16 cellular contexts compared by ENCODE assay signal in genomic region chr20:63000958-63001357, GRCh38. TPM values are rescaled to one million over a fixed set of nuclear protein-coding genes. Genes with fewer than 3 reads are reported as not detected.
DNase-seq lines count a peak whose midpoint lies in the region; ATAC-seq and TF ChIP-seq lines count a peak whose summit lies in the region.
"Had no signal": no experiment of that assay in that cellular context is flagged by ENCODE, and none has a peak within 500 bp of the region (broad histone marks: within the 10 kb centered on the region; RNA-seq: fewer than 3 reads in every experiment).

No MANE protein-coding gene starts in this region.

- ATAC-seq in WTC11 (no peak), psoas muscle (no peak), HG02798 (IDR thresholded peaks at IDR 0.05; ENCODE audit: poor library complexity, unreplicated experiment) (no peak)
- ATAC-seq: A549, GM12878, HCT116 had no signal

- peaks cover 82% of the 10 kb centered on the region for H3K4me1 ChIP-seq in BLaER1
- peaks cover 35 to 87% (median 79%) of the 10 kb centered on the region in 10 experiments for H3K4me1 ChIP-seq in BLaER1 treated with 17β-estradiol and CSF1 and Interleukin-3, amounts not matched to agents 10 nM and 100 nM
- H3K4me1 ChIP-seq in psoas muscle = no peaks in the 10 kb centered on the region
- H3K4me1 ChIP-seq: A549, BE2C had no signal

- H3K4me3 ChIP-seq in BLaER1 (no peak overlapping the region), psoas muscle (no peak overlapping the region)
- no peak overlapping the region for H3K4me3 ChIP-seq in BLaER1 treated with 17β-estradiol and CSF1 and Interleukin-3, amounts not matched to agents 10 nM and 100 nM
- H3K4me3 ChIP-seq: A549, GM12878 had no signal

- WGBS in psoas muscle, 3 donors = 31 to 42% (median 42%) methylated on average over 11 of the region's 11 CpGs

- no peaks in the 10 kb centered on the region for H3K9me3 Mint-ChIP-seq in WTC11
- H3K9me3 Mint-ChIP-seq in activated CD4-positive, alpha-beta T cell treated with anti-CD3 and anti-CD28 coated beads, Interleukin-2, amount 10 ng/mL, durations not matched to agents 24 days and 14 days = no peaks in the 10 kb centered on the region

- H3K9me3 ChIP-seq in BLaER1 (no peaks in the 10 kb centered on the region), psoas muscle (no peaks in the 10 kb centered on the region)
- no peaks in the 10 kb centered on the region for H3K9me3 ChIP-seq in BLaER1 treated with 17β-estradiol and CSF1 and Interleukin-3, amounts not matched to agents 10 nM and 100 nM (replicated peaks in 1 of 11)
- H3K9me3 ChIP-seq: A549, BE2C had no signal

- no peaks in the 10 kb centered on the region for H3K36me3 ChIP-seq in BLaER1
- H3K36me3 ChIP-seq in BLaER1 treated with 17β-estradiol and CSF1 and Interleukin-3, amounts not matched to agents 10 nM and 100 nM = no peaks in the 10 kb centered on the region
- no peaks in the 10 kb centered on the region for H3K36me3 ChIP-seq in psoas muscle (ENCODE audit: insufficient read depth in 1 of 2, low read depth in 1 of 2)
- H3K36me3 ChIP-seq: BE2C had no signal

- no peaks in the 10 kb centered on the region for H3K36me3 Mint-ChIP-seq in WTC11
- H3K36me3 Mint-ChIP-seq in activated CD4-positive, alpha-beta T cell treated with anti-CD3 and anti-CD28 coated beads, Interleukin-2, amount 10 ng/mL, durations not matched to agents 24 days and 14 days (ENCODE audit: low read depth) = no peaks in the 10 kb centered on the region

- intact Hi-C loops in activated CD4-positive, alpha-beta T cell treated with anti-CD3 and anti-CD28 coated beads, Interleukin-2, amount 10 ng/mL, durations not matched to agents 24 days and 14 days (cut with micrococcal nuclease) = no loop called here
- intact Hi-C loops in psoas muscle (cut with DNase I) = no loop called here

- H3K27me3 ChIP-seq in BLaER1 (peaks cover 36% of the 10 kb centered on the region), psoas muscle (ENCODE audit: insufficient read depth in 3 of 3, low read length in 2 of 3) (peaks cover 0 to 93% (median 32%) of the 10 kb centered on the region in 3 donors)
- peaks cover 38 to 63% (median 42%) of the 10 kb centered on the region in 11 experiments for H3K27me3 ChIP-seq in BLaER1 treated with 17β-estradiol and CSF1 and Interleukin-3, amounts not matched to agents 10 nM and 100 nM

- no peak overlapping the region for H3K9ac ChIP-seq in BLaER1
- no peak overlapping the region for H3K9ac ChIP-seq in BLaER1 treated with 17β-estradiol and CSF1 and Interleukin-3, amounts not matched to agents 10 nM and 100 nM

- H3K27me3 Mint-ChIP-seq in WTC11 (ENCODE audit: low read depth) = peaks cover 77% of the 10 kb centered on the region
- peaks cover 59% of the 10 kb centered on the region for H3K27me3 Mint-ChIP-seq in activated CD4-positive, alpha-beta T cell treated with anti-CD3 and anti-CD28 coated beads, Interleukin-2, amount 10 ng/mL, durations not matched to agents 24 days and 14 days

- H3K4me1 Mint-ChIP-seq in WTC11 = peaks cover 34% of the 10 kb centered on the region
- H3K4me1 Mint-ChIP-seq in activated CD4-positive, alpha-beta T cell treated with anti-CD3 and anti-CD28 coated beads, Interleukin-2, amount 10 ng/mL, durations not matched to agents 24 days and 14 days = peaks cover 6% of the 10 kb centered on the region

- POLR2A ChIA-PET in WTC11 (lab: Charles Lee) = no interaction called here

- H3K27ac ChIP-seq in BLaER1 = no peak overlapping the region
- H3K27ac ChIP-seq in BLaER1 treated with 17β-estradiol and CSF1 and Interleukin-3, amounts not matched to agents 10 nM and 100 nM = no peak overlapping the region
- H3K27ac ChIP-seq in psoas muscle = no peak overlapping the region
- H3K27ac ChIP-seq: A549 had no signal

- H3K4me3 Mint-ChIP-seq in WTC11 = no peak overlapping the region
- H3K4me3 Mint-ChIP-seq in activated CD4-positive, alpha-beta T cell treated with anti-CD3 and anti-CD28 coated beads, Interleukin-2, amount 10 ng/mL, durations not matched to agents 24 days and 14 days = no peak overlapping the region

- TF ChIP-seq CTCF in WTC11 (IDR thresholded peaks at IDR 0.05) = no peak
- TF ChIP-seq CTCF in psoas muscle (IDR thresholded peaks at IDR 0.05) = no peak

- peaks cover 28% of the 10 kb centered on the region for H4K20me1 ChIP-seq in BLaER1
- H4K20me1 ChIP-seq in BLaER1 treated with 17β-estradiol and CSF1 and Interleukin-3, amounts not matched to agents 10 nM and 100 nM = peaks cover 0 to 32% (median 18%) of the 10 kb centered on the region in 11 experiments; a peak in 20 of 22 replicates

- H3K27ac Mint-ChIP-seq in WTC11 = 0 out of 2 replicates have a peak overlapping the region, but pooled peaks have one; percentile 65
- no peak overlapping the region for H3K27ac Mint-ChIP-seq in activated CD4-positive, alpha-beta T cell treated with anti-CD3 and anti-CD28 coated beads, Interleukin-2, amount 10 ng/mL, durations not matched to agents 24 days and 14 days

- DNase-seq in NCI-H69 (lab: John Stamatoyannopoulos, UW) (peak; percentile 41), WTC11 (ENCODE audit: low spot score) (no peak), anterior cingulate cortex (lab: John Stamatoyannopoulos, UW) (no peak), psoas muscle (no peak)
- DNase-seq in activated CD4-positive, alpha-beta T cell treated with anti-CD3 and anti-CD28 coated beads, Interleukin-2, amount 10 ng/mL, durations not matched to agents 24 days and 14 days = no peak
- DNase-seq: BE2C, DMS79 had no signal

- H3K4me2 ChIP-seq in BLaER1 = peak overlapping the region; percentile 92
- peak overlapping the region in 9 of 11 experiments; percentile 74 to 98 (median 86); a peak in 17 of 22 replicates for H3K4me2 ChIP-seq in BLaER1 treated with 17β-estradiol and CSF1 and Interleukin-3, amounts not matched to agents 10 nM and 100 nM
- H3K4me2 ChIP-seq: A549 had no signal

- CTCF ChIA-PET in WTC11 (lab: Charles Lee) = interaction anchor here (0.8 to 1.5 kb wide), 3 partner anchors 29 to 100 kb away, joined by 3 to 9 read pairs (median 3); no protein-coding TSS in a partner anchor

TF ChIP-seq in WTC11, 78 proteins besides CTCF, POLR2A, EP300 and RAD21 (continues in another document):
- TF ChIP-seq CREM (CRISPR knock-in tag; IDR thresholded peaks at IDR 0.05) = no peak
- no peak for TF ChIP-seq ERG (CRISPR knock-in tag; IDR thresholded peaks at IDR 0.05)
- no peak for TF ChIP-seq SP1 (CRISPR knock-in tag; conservative IDR thresholded peaks at IDR 0.05)
- TF ChIP-seq ZNF671 (CRISPR knock-in tag; IDR thresholded peaks at IDR 0.05) = no peak
- TF ChIP-seq CBFB (CRISPR knock-in tag; IDR thresholded peaks at IDR 0.05; ENCODE audit: low read depth) = no peak
- TF ChIP-seq ATF3 (CRISPR knock-in tag; conservative IDR thresholded peaks at IDR 0.05) = no peak
- no peak for TF ChIP-seq E2F4 (CRISPR knock-in tag; IDR thresholded peaks at IDR 0.05; ENCODE audit: borderline replicate concordance, low read depth)
- TF ChIP-seq JUN (CRISPR knock-in tag; IDR thresholded peaks at IDR 0.05) = no peak
- no peak for TF ChIP-seq SMAD3 (CRISPR knock-in tag; IDR thresholded peaks at IDR 0.05; ENCODE audit: borderline replicate concordance)
- no peak for TF ChIP-seq ZNF423 (CRISPR knock-in tag; IDR thresholded peaks at IDR 0.05)
- TF ChIP-seq MYBL2 (CRISPR knock-in tag; IDR thresholded peaks at IDR 0.05) = no peak
- no peak for TF ChIP-seq GABPB1 (CRISPR knock-in tag; IDR thresholded peaks at IDR 0.05)
- TF ChIP-seq MXD4 (CRISPR knock-in tag; IDR thresholded peaks at IDR 0.05; ENCODE audit: borderline replicate concordance) = no peak
- TF ChIP-seq ETV6 (CRISPR knock-in tag; IDR thresholded peaks at IDR 0.05) = no peak

RNA-seq across cellular contexts. Expression of gene BHLHE23, which starts 5.8 kb away (rescaled TPM):
- total RNA-seq in WTC11 (2021) = 0.57 to 1.3 TPM (median 0.66 TPM) in 3 replicates
- not detected in 2 replicates for total RNA-seq in activated CD4-positive, alpha-beta T cell treated with anti-CD3 and anti-CD28 coated beads, Interleukin-2, amount 10 ng/mL, durations not matched to agents 24 days and 14 days
- total RNA-seq in psoas muscle = not detected
- polyA plus RNA-seq in psoas muscle = not detected
- total RNA-seq: G401, HT-29 had no signal
- polyA plus RNA-seq: A549, AG04450 had no signal

RNA-seq across cellular contexts. Expression of gene SLC17A9, which starts 48.4 kb away (rescaled TPM):
- total RNA-seq in WTC11 (2021) (26.2 to 41.7 TPM (median 30.8 TPM) in 3 replicates), psoas muscle (1 to 10 TPM in 1 of 4 donors, under 1 TPM in 3; 0.32 to 1.0 (median 0.92) TPM)
- 13.0 and 14.0 TPM in 2 replicates for total RNA-seq in activated CD4-positive, alpha-beta T cell treated with anti-CD3 and anti-CD28 coated beads, Interleukin-2, amount 10 ng/mL, durations not matched to agents 24 days and 14 days
- polyA plus RNA-seq in psoas muscle = under 1 TPM; 0.59 to 0.88 (median 0.69) TPM
